19 cellular contexts compared by ENCODE assay signal in genomic region chr22:48567213-48567975, GRCh38.
DNase-seq lines count a peak whose midpoint lies in the region; FAIRE-seq and TF ChIP-seq lines count a peak whose summit lies in the region.
"Had no signal": no experiment of that assay in that cellular context is flagged by ENCODE, and none has a peak within 500 bp of the region (broad histone marks: within the 10 kb centered on the region; RNA-seq: fewer than 3 reads in every experiment).

No MANE protein-coding gene starts in this region.

- no peak overlapping the region for H3K4me3 ChIP-seq in hepatocyte
- H3K4me3 ChIP-seq: mucosa of descending colon had no signal

- no peak overlapping the region for H3K27ac ChIP-seq in hepatocyte
- H3K27ac ChIP-seq: foreskin keratinocyte, parathyroid adenoma had no signal

- H3K79me2 ChIP-seq in hepatocyte, result no peaks in the 10 kb centered on the region
- H3K79me2 ChIP-seq: parathyroid adenoma had no signal

- no peaks in the 10 kb centered on the region for H3K9me2 ChIP-seq in hepatocyte (replicated peaks; ENCODE audit: insufficient read depth)

- H3K4me1 ChIP-seq in hepatocyte (ENCODE audit: insufficient read depth), result no peaks in the 10 kb centered on the region
- H3K4me1 ChIP-seq: foreskin keratinocyte, parathyroid adenoma had no signal

- H4K20me1 ChIP-seq in hepatocyte (ENCODE audit: insufficient read depth, poor library complexity, severe bottlenecking), result no peaks in the 10 kb centered on the region

- no peak for FAIRE-seq in HTR-8/SVneo (lab: Jason Lieb, UNC)
- FAIRE-seq: A204.1, bronchial epithelial cell, TTC549 had no signal

- whole genome bisulfite sequencing in hepatocyte (ENCODE audit: low lambda C conversion rate, missing lambda C conversion rate), result 59% methylated on average over 18 of the region's 18 CpGs

- no peaks in the 10 kb centered on the region for H3K27me3 ChIP-seq in hepatocyte
- H3K27me3 ChIP-seq: foreskin keratinocyte had no signal

- DNase-seq in NCI-H1092 treated with DMSO at 0.1 percent for 48 hours (lab: John Stamatoyannopoulos, UW) (peak; percentile 7), NCI-H1092 (lab: John Stamatoyannopoulos, UW) (no peak), GM04504 (ENCODE audit: low read depth) (peak; percentile 10), RPMI7951 (ENCODE audit: low read depth) (peak; percentile 11), foreskin melanocyte (peak; percentile 85), HTR-8/SVneo (ENCODE audit: insufficient read length, low spot score) (no peak), hepatocyte (ENCODE audit: low spot score) (no peak), hippocampal formation (lab: John Stamatoyannopoulos, UW) (no peak)
- DNase-seq: activated naive CD4-positive, alpha-beta T cell treated with Interleukin-2 at 50 U/mL for 16 hours; Calu3; effector memory CD8-positive, alpha-beta T cell; foreskin keratinocyte; NCI-H1105; NCI-H526 treated with DMSO at 0.1 percent for 48 hours had no signal

- no peak overlapping the region for H2AFZ ChIP-seq in hepatocyte
- H2AFZ ChIP-seq: parathyroid adenoma had no signal

- no peak for TF ChIP-seq CTCF in hepatocyte (IDR thresholded peaks at IDR 0.05; ENCODE audit: poor library complexity)

- H3K36me3 ChIP-seq in hepatocyte (replicated peaks; ENCODE audit: insufficient read depth, low read depth), result no peaks in the 10 kb centered on the region

- peaks cover 9% of the 10 kb centered on the region for H3K9me3 ChIP-seq in hepatocyte (ENCODE audit: low read depth)
- H3K9me3 ChIP-seq: mucosa of descending colon had no signal

- H3K4me2 ChIP-seq in hepatocyte, result no peak overlapping the region

Comparison
In these comparisons a context has a peak if more than half of its experiments do, and no peak if none do; other contexts are left out.
1. DNase-seq: peak in NCI-H1092 treated with DMSO at 0.1 percent for 48 hours (single experiment), GM04504 (single experiment), RPMI7951 (single experiment) and foreskin melanocyte (single experiment); none in NCI-H1092 (single experiment), HTR-8/SVneo (single experiment), hepatocyte (single experiment) and hippocampal formation (0 of 2).